1 cellular context compared by ENCODE assay signal in the genomic region with DNA sequence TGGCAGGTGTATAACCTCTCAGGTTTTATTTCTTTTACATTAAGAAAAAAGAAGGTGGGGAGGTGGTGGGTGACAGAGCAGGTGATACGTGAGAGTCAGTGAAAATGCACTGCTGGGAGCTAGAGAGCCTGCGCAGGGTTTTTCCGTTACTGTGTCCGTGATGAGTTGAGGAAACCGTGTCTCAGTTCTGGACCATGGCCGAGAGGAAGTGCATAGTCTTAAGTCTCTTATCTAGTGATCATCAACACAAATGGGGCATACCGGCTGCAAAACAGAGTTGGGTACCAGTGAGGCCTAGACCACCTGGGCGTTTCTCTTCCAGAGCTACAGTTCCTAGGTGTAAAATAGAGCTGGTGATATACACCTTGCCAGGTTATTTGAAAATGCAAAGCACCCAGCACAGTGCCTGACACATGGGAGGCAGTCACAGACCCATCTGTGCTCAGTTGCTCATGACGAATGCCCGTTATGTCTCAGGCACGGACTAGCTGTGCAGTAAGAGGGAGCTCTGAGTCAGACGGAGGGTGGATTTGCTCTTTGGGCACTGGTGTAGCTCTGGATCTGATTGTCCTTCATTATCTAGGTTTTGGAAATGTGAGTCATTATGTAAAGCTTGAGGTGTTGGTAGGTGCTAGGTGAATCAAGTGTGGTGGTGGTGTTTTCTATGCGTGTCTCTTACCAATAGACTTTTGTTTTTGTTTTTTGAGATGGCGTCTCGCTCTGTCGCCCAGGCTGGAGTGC.
TF ChIP-seq lines count a peak whose summit lies in the region.

No MANE protein-coding gene starts in this region.

TF ChIP-seq in GM12878, 131 proteins besides CTCF, POLR2A, EP300 and RAD21 (continued from another document):
- TF ChIP-seq, protein P1, sequence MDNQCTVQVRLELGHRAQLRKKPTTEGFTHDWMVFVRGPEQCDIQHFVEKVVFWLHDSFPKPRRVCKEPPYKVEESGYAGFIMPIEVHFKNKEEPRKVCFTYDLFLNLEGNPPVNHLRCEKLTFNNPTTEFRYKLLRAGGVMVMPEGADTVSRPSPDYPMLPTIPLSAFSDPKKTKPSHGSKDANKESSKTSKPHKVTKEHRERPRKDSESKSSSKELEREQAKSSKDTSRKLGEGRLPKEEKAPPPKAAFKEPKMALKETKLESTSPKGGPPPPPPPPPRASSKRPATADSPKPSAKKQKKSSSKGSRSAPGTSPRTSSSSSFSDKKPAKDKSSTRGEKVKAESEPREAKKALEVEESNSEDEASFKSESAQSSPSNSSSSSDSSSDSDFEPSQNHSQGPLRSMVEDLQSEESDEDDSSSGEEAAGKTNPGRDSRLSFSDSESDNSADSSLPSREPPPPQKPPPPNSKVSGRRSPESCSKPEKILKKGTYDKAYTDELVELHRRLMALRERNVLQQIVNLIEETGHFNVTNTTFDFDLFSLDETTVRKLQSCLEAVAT (IDR thresholded peaks at IDR 0.05), result peak; percentile 59; the same call in 1 of the 2 replicates
- TF ChIP-seq, protein P2, sequence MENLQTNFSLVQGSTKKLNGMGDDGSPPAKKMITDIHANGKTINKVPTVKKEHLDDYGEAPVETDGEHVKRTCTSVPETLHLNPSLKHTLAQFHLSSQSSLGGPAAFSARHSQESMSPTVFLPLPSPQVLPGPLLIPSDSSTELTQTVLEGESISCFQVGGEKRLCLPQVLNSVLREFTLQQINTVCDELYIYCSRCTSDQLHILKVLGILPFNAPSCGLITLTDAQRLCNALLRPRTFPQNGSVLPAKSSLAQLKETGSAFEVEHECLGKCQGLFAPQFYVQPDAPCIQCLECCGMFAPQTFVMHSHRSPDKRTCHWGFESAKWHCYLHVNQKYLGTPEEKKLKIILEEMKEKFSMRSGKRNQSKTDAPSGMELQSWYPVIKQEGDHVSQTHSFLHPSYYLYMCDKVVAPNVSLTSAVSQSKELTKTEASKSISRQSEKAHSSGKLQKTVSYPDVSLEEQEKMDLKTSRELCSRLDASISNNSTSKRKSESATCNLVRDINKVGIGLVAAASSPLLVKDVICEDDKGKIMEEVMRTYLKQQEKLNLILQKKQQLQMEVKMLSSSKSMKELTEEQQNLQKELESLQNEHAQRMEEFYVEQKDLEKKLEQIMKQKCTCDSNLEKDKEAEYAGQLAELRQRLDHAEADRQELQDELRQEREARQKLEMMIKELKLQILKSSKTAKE (IDR thresholded peaks at IDR 0.05; ENCODE audit: low read depth, poor library complexity, severe bottlenecking), result peak; percentile 44
- TF ChIP-seq BCL11A (IDR thresholded peaks at IDR 0.05; ENCODE audit: low read depth, low read length) (peak; percentile 85), POU2F2 (IDR thresholded peaks at IDR 0.05; ENCODE audit: borderline replicate concordance, low read depth, low read length) (peak; percentile 94), EGR1 (IDR thresholded peaks at IDR 0.05; ENCODE audit: borderline replicate concordance in 1 of 2, low read depth in 2 of 2, low read length in 2 of 2) (0 out of 3 replicates have a peak, but pooled peaks of 1 of the 2 experiments have one; percentile 20), RUNX3 (IDR thresholded peaks at IDR 0.05; ENCODE audit: low read length) (peak; percentile 85), HDGF (IDR thresholded peaks at IDR 0.05) (peak; percentile 53; the same call in 1 of the 2 replicates), EED (IDR thresholded peaks at IDR 0.05; ENCODE audit: low read depth) (peak; percentile 82), NKRF (conservative IDR thresholded peaks at IDR 0.05) (0 out of 2 replicates have a peak, but pooled peaks have one; percentile 29), CBX3 (IDR thresholded peaks at IDR 0.05; ENCODE audit: borderline replicate concordance, low read depth) (no peak), PBX3 (IDR thresholded peaks at IDR 0.05; ENCODE audit: insufficient replicate concordance, low read depth, low read length) (peak; percentile 69), BCL3 (IDR thresholded peaks at IDR 0.05; ENCODE audit: borderline replicate concordance, insufficient read depth, low read depth, low read length, poor library complexity, severe bottlenecking) (peak; percentile 96), BACH1 (IDR thresholded peaks at IDR 0.05; ENCODE audit: borderline replicate concordance) (peak; percentile 23; the same call in 1 of the 2 replicates), ZBED1 (IDR thresholded peaks at IDR 0.05; ENCODE audit: borderline replicate concordance) (0 out of 2 replicates have a peak, but pooled peaks have one; percentile 41), FOXM1 (IDR thresholded peaks at IDR 0.05; ENCODE audit: low read depth, low read length) (peak; percentile 62; the same call in 1 of the 2 replicates), NFIC (IDR thresholded peaks at IDR 0.05; ENCODE audit: low read depth, low read length) (peak; percentile 73), TBL1XR1 (IDR thresholded peaks at IDR 0.05; ENCODE audit: low read depth, low read length) (no peak), IKZF2 (IDR thresholded peaks at IDR 0.05) (peak; percentile 59 to 69), TCF12 (IDR thresholded peaks at IDR 0.05; ENCODE audit: low read depth, low read length) (0 out of 2 replicates have a peak, but pooled peaks have one; percentile 45), DPF2 (IDR thresholded peaks at IDR 0.05) (peak; percentile 65), ATF7 (IDR thresholded peaks at IDR 0.05; ENCODE audit: low read depth) (peak; percentile 36), ATF2 (IDR thresholded peaks at IDR 0.05; ENCODE audit: low read length) (peak; percentile 61), BHLHE40 (IDR thresholded peaks at IDR 0.05; ENCODE audit: borderline replicate concordance in 1 of 2, low read depth in 2 of 2, low read length in 1 of 2) (peak in 1 of 2 experiments; percentile 43; a peak in 1 of 4 replicates), NBN (IDR thresholded peaks at IDR 0.05) (peak; percentile 69; the same call in 1 of the 2 replicates), SMARCA5 (IDR thresholded peaks at IDR 0.05) (peak; percentile 48; the same call in 1 of the 2 replicates), SP1 (IDR thresholded peaks at IDR 0.05; ENCODE audit: low read depth, low read length) (peak; percentile 39), ZSCAN29 (IDR thresholded peaks at IDR 0.05) (no peak), IKZF1 (conservative IDR thresholded peaks at IDR 0.05) (peak; percentile 64), TARDBP (IDR thresholded peaks at IDR 0.05; ENCODE audit: borderline replicate concordance) (no peak), MTA2 (IDR thresholded peaks at IDR 0.05; ENCODE audit: low read depth) (peak; percentile 53; the same call in 1 of the 2 replicates), PML (IDR thresholded peaks at IDR 0.05; ENCODE audit: low read length) (0 out of 2 replicates have a peak, but pooled peaks have one; percentile 42), YY1 (IDR thresholded peaks at IDR 0.05; ENCODE audit: low read depth, low read length) (peak; percentile 14; the same call in 1 of the 2 replicates), SIX5 (IDR thresholded peaks at IDR 0.05; ENCODE audit: low read depth, low read length, severe bottlenecking) (peak; percentile 17), ZZZ3 (IDR thresholded peaks at IDR 0.05; ENCODE audit: control insufficient read depth, insufficient read length, low read depth) (no peak)
- TF ChIP-seq, protein P3, sequence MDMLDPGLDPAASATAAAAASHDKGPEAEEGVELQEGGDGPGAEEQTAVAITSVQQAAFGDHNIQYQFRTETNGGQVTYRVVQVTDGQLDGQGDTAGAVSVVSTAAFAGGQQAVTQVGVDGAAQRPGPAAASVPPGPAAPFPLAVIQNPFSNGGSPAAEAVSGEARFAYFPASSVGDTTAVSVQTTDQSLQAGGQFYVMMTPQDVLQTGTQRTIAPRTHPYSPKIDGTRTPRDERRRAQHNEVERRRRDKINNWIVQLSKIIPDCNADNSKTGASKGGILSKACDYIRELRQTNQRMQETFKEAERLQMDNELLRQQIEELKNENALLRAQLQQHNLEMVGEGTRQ (IDR thresholded peaks at IDR 0.05; ENCODE audit: borderline replicate concordance, low read depth, low read length), result no peak
